ENCODE assay signal across 27 cellular contexts in genomic region chrX:119478504-119478903, GRCh38. TPM values are rescaled to one million over a fixed set of nuclear protein-coding genes. Genes with fewer than 3 reads are reported as not detected.
A peak's percentile ranks its signal among the peaks of the same experiment; 100 is the strongest.
DNase-seq lines count a peak whose midpoint lies in the region; TF ChIP-seq lines count a peak whose summit lies in the region.
"Had no signal": no experiment of that assay in that cellular context is flagged by ENCODE, and none has a peak within 500 bp of the region (broad histone marks: within the 10 kb centered on the region; RNA-seq: fewer than 3 reads in every experiment).

No MANE protein-coding gene starts in this region.

- no peaks in the 10 kb centered on the region for H3K27me3 Mint-ChIP-seq in Caco-2 (ENCODE audit: insufficient read depth, unreplicated experiment)
- H3K27me3 Mint-ChIP-seq: activated CD4-positive, alpha-beta memory T cell treated with anti-CD3 and anti-CD28 coated beads for 36 hours; naive thymus-derived CD8-positive, alpha-beta T cell; stimulated activated naive CD8-positive, alpha-beta T cell treated with anti-CD3 and anti-CD28 coated beads, Interleukin-15, amount 100 ng/mL, for 72 hours had no signal

- peaks cover 12% of the 10 kb centered on the region for H3K4me1 Mint-ChIP-seq in Caco-2 (ENCODE audit: low read depth, unreplicated experiment)
- H3K4me1 Mint-ChIP-seq: endodermal cell had no signal

- H3K27ac ChIP-seq in hepatocyte = peak overlapping the region; percentile 61
- peak overlapping the region; percentile 50 for H3K27ac ChIP-seq in skeletal muscle tissue (ENCODE audit: low read depth, low read length)
- no peak overlapping the region for H3K27ac ChIP-seq in effector memory CD4-positive, alpha-beta T cell (ENCODE audit: insufficient read depth, low read length, poor library complexity, severe bottlenecking)
- H3K27ac ChIP-seq: coronary artery, esophagus muscularis mucosa, skin epidermis, tibial artery had no signal

- H3K27ac Mint-ChIP-seq in Caco-2 (ENCODE audit: unreplicated experiment) = peak overlapping the region; percentile 90
- H3K27ac Mint-ChIP-seq: activated CD4-positive, alpha-beta memory T cell treated with anti-CD3 and anti-CD28 coated beads for 36 hours; activated naive CD4-positive, alpha-beta T cell treated with anti-CD3 and anti-CD28 coated beads, Interleukin-2, amount 10 ng/mL, durations not matched to agents 7 days and 5 days; activated T-helper 1 cell treated with anti-CD3 and anti-CD28 coated beads, Interleukin-12 subunit alpha, Interleukin-12 subunit beta, Interleukin-2, Interleukin-4 antibody, amounts not matched to agents 30 ng/mL and 10 ng/mL and 1 ng/mL, durations not matched to agents 14 hours and 24 hours and 36 hours; endodermal cell; immature natural killer cell; naive thymus-derived CD8-positive, alpha-beta T cell had no signal

- WGBS in hepatocyte (ENCODE audit: low lambda C conversion rate, missing lambda C conversion rate) = 73% methylated on average over 4 of the region's 4 CpGs

- H3K9me3 Mint-ChIP-seq in Caco-2 (ENCODE audit: unreplicated experiment) = no peaks in the 10 kb centered on the region
- H3K9me3 Mint-ChIP-seq: activated CD4-positive, alpha-beta memory T cell treated with anti-CD3 and anti-CD28 coated beads for 36 hours; activated naive CD4-positive, alpha-beta T cell treated with anti-CD3 and anti-CD28 coated beads, Interleukin-2, amount 10 ng/mL, durations not matched to agents 7 days and 5 days; activated T-helper 1 cell treated with anti-CD3 and anti-CD28 coated beads, Interleukin-12 subunit alpha, Interleukin-12 subunit beta, Interleukin-2, Interleukin-4 antibody, amounts not matched to agents 30 ng/mL and 10 ng/mL and 1 ng/mL, durations not matched to agents 14 hours and 24 hours and 36 hours; immature natural killer cell; naive thymus-derived CD8-positive, alpha-beta T cell; stimulated activated naive CD8-positive, alpha-beta T cell treated with anti-CD3 and anti-CD28 coated beads, Interleukin-15, amount 100 ng/mL, for 72 hours had no signal

- no peaks in the 10 kb centered on the region for H4K20me1 ChIP-seq in hepatocyte (ENCODE audit: insufficient read depth, poor library complexity, severe bottlenecking)

- CTCF ChIA-PET in Caco-2 (lab: Charles Lee) = interaction anchor here (0.6 to 1.7 kb wide), 8 partner anchors 9 to 1083 kb away, joined by 3 to 25 read pairs (median 6); partner anchors contain the start of gene SLC25A5

- intact Hi-C loops in Caco-2 (cut with micrococcal nuclease; ENCODE audit: unreplicated experiment) = loop anchor here (1.0 kb wide), 1 partner anchor 9 kb away; no protein-coding TSS in a partner anchor

- H3K27me3 ChIP-seq in Caco-2 (replicated peaks; ENCODE audit: control insufficient read depth, insufficient read depth, low read length) (no peaks in the 10 kb centered on the region), hepatocyte (no peaks in the 10 kb centered on the region), skeletal muscle tissue (ENCODE audit: control insufficient read depth in 3 of 3, insufficient read depth in 3 of 3, low read length in 3 of 3) (no peaks in the 10 kb centered on the region), MG63 (no peaks in the 10 kb centered on the region)
- no peaks in the 10 kb centered on the region for H3K27me3 ChIP-seq in effector memory CD4-positive, alpha-beta T cell (replicated peaks; ENCODE audit: control insufficient read depth, insufficient read depth, low read length, poor library complexity, severe bottlenecking)
- H3K27me3 ChIP-seq: esophagus muscularis mucosa, tibial artery had no signal

- H3K4me3 ChIP-seq in Caco-2 (ENCODE audit: low read depth, low read length) (no peak overlapping the region), hepatocyte (no peak overlapping the region), skeletal muscle tissue (ENCODE audit: low read length in 3 of 3) (no peak overlapping the region), MG63 (no peak overlapping the region)
- H3K4me3 ChIP-seq in effector memory CD4-positive, alpha-beta T cell (ENCODE audit: insufficient read depth, low read depth, low read length, poor library complexity, severe bottlenecking) = no peak overlapping the region
- H3K4me3 ChIP-seq: coronary artery, esophagus muscularis mucosa, skin epidermis, tibial artery had no signal

- POLR2A ChIA-PET in Caco-2 (lab: Charles Lee) = interaction anchor here (0.9 to 1.9 kb wide), 4 partner anchors 10 to 313 kb away, joined by 3 to 28 read pairs (median 6); partner anchors contain the start of genes RPL39 and SLC25A5

- H2AFZ ChIP-seq in hepatocyte = no peak overlapping the region

- TF ChIP-seq CTCF in Caco-2 (IDR thresholded peaks at IDR 0.05; ENCODE audit: insufficient read depth in 1 of 2, low read depth in 1 of 2, low read length in 1 of 2, severe bottlenecking in 1 of 2, unreplicated experiment in 1 of 2) (no peak), hepatocyte (IDR thresholded peaks at IDR 0.05; ENCODE audit: poor library complexity) (no peak)

- no peaks in the 10 kb centered on the region for H3K79me2 ChIP-seq in hepatocyte

- DNase-seq in Caco-2 (no peak), OCI-M1 (lab: John Stamatoyannopoulos, UW) (peak; percentile 32), hepatocyte (ENCODE audit: low spot score) (no peak), DMS53 (lab: John Stamatoyannopoulos, UW) (no peak), MG63 (no peak)
- no peak for DNase-seq in effector memory CD4-positive, alpha-beta T cell
- DNase-seq: activated CD4-positive, alpha-beta memory T cell treated with anti-CD3 and anti-CD28 coated beads for 36 hours; activated CD8-positive, alpha-beta memory T cell treated with anti-CD3 and anti-CD28 coated beads, Interleukin-2, amount 50 U/mL, for 4 hours; activated naive CD4-positive, alpha-beta T cell treated with anti-CD3 and anti-CD28 coated beads, Interleukin-2, amount 10 ng/mL, durations not matched to agents 7 days and 5 days; amniotic stem cell; C1 segment of cervical spinal cord; immature natural killer cell; naive thymus-derived CD8-positive, alpha-beta T cell; NCI-H1092; NCI-H187; NCI-H526; nucleus accumbens; stimulated activated CD4-positive, alpha-beta T cell treated with anti-CD3 and anti-CD28 coated beads, Interleukin-1b, Interleukin-23, amount 100 ng/mL, for 48 hours; stimulated activated CD8-positive, alpha-beta memory T cell treated with anti-CD3 and anti-CD28 coated beads, Interleukin-4, amount 100 ng/mL, for 48 hours; stimulated activated naive CD8-positive, alpha-beta T cell treated with anti-CD3 and anti-CD28 coated beads, Interleukin-15, amount 100 ng/mL, for 72 hours had no signal

- H3K4me3 Mint-ChIP-seq in Caco-2 (ENCODE audit: unreplicated experiment) = no peak overlapping the region
- H3K4me3 Mint-ChIP-seq: activated CD4-positive, alpha-beta memory T cell treated with anti-CD3 and anti-CD28 coated beads for 36 hours; activated naive CD4-positive, alpha-beta T cell treated with anti-CD3 and anti-CD28 coated beads, Interleukin-2, amount 10 ng/mL, durations not matched to agents 7 days and 5 days; activated T-helper 1 cell treated with anti-CD3 and anti-CD28 coated beads, Interleukin-12 subunit alpha, Interleukin-12 subunit beta, Interleukin-2, Interleukin-4 antibody, amounts not matched to agents 30 ng/mL and 10 ng/mL and 1 ng/mL, durations not matched to agents 14 hours and 24 hours and 36 hours; endodermal cell; immature natural killer cell; naive thymus-derived CD8-positive, alpha-beta T cell; stimulated activated naive CD8-positive, alpha-beta T cell treated with anti-CD3 and anti-CD28 coated beads, Interleukin-15, amount 100 ng/mL, for 72 hours had no signal

- H3K36me3 ChIP-seq in Caco-2 (ENCODE audit: control insufficient read depth, insufficient read depth, low read length) = no peaks in the 10 kb centered on the region
- H3K36me3 ChIP-seq in hepatocyte (replicated peaks; ENCODE audit: insufficient read depth, low read depth) = no peaks in the 10 kb centered on the region
- H3K36me3 ChIP-seq in skeletal muscle tissue (ENCODE audit: control insufficient read depth in 3 of 3, insufficient read depth in 3 of 3, low read length in 3 of 3) = no peaks in the 10 kb centered on the region
- H3K36me3 ChIP-seq in effector memory CD4-positive, alpha-beta T cell (ENCODE audit: control insufficient read depth, insufficient read depth, low read length) = no peaks in the 10 kb centered on the region
- H3K36me3 ChIP-seq in MG63 = no peaks in the 10 kb centered on the region
- H3K36me3 ChIP-seq: esophagus muscularis mucosa, tibial artery had no signal

- no peaks in the 10 kb centered on the region for H3K9me2 ChIP-seq in hepatocyte (replicated peaks; ENCODE audit: insufficient read depth)

- H3K4me1 ChIP-seq in Caco-2 (peaks cover 21% of the 10 kb centered on the region), hepatocyte (ENCODE audit: insufficient read depth) (no peaks in the 10 kb centered on the region), skeletal muscle tissue (ENCODE audit: control insufficient read depth in 3 of 3, insufficient read depth in 3 of 3, low read length in 3 of 3) (peaks cover 3 to 17% (median 12%) of the 10 kb centered on the region in 3 donors)
- no peaks in the 10 kb centered on the region for H3K4me1 ChIP-seq in effector memory CD4-positive, alpha-beta T cell (ENCODE audit: control insufficient read depth, insufficient read depth, low read length, poor library complexity, severe bottlenecking)

- no peak overlapping the region for H3K9ac ChIP-seq in skeletal muscle tissue (ENCODE audit: low read depth in 1 of 3, low read length in 3 of 3)

- TSS peak; percentile 58 for BruUV-seq in Caco-2 (replicated peaks; lab: Mats Ljungman, UMichigan)

- H3K9me3 ChIP-seq in Caco-2 (no peaks in the 10 kb centered on the region), hepatocyte (ENCODE audit: low read depth) (no peaks in the 10 kb centered on the region), skeletal muscle tissue (ENCODE audit: control insufficient read depth in 3 of 3, low read length in 3 of 3) (no peaks in the 10 kb centered on the region), MG63 (no peaks in the 10 kb centered on the region)
- no peaks in the 10 kb centered on the region for H3K9me3 ChIP-seq in effector memory CD4-positive, alpha-beta T cell (ENCODE audit: control insufficient read depth, low read length)
- H3K9me3 ChIP-seq: esophagus muscularis mucosa, tibial artery had no signal

- H3K36me3 Mint-ChIP-seq in Caco-2 (ENCODE audit: insufficient read depth, unreplicated experiment) = peaks cover 14% of the 10 kb centered on the region
- H3K36me3 Mint-ChIP-seq: activated CD4-positive, alpha-beta memory T cell treated with anti-CD3 and anti-CD28 coated beads for 36 hours; activated naive CD4-positive, alpha-beta T cell treated with anti-CD3 and anti-CD28 coated beads, Interleukin-2, amount 10 ng/mL, durations not matched to agents 7 days and 5 days; naive thymus-derived CD8-positive, alpha-beta T cell had no signal

- H3K4me2 ChIP-seq in hepatocyte = peak overlapping the region; percentile 32

RNA-seq across cellular contexts. Expression of gene SLC25A5, which starts 10.3 kb away (rescaled TPM):
- total RNA-seq in Caco-2 (2022) (416 and 445 TPM in 2 replicates), hepatocyte (343 and 383 TPM in 2 replicates), skeletal muscle tissue (118 TPM)
- 248 and 282 TPM in 2 replicates for polyA plus RNA-seq in hepatocyte
- 49.0 and 68.0 TPM in 2 replicates for total RNA-seq in MG63 (2014; rRNA removed; shearing (Covaris generic); ENCODE audit: low replicate concordance)
